16 cellular contexts compared by ENCODE assay signal in genomic region chr10:63105811-63106755, GRCh38. TPM values are rescaled to one million over a fixed set of nuclear protein-coding genes. Genes with fewer than 3 reads are reported as not detected.
DNase-seq lines count a peak whose midpoint lies in the region; ATAC-seq and TF ChIP-seq lines count a peak whose summit lies in the region.
"Had no signal": no experiment of that assay in that cellular context is flagged by ENCODE, and none has a peak within 500 bp of the region (broad histone marks: within the 10 kb centered on the region; RNA-seq: fewer than 3 reads in every experiment).

No MANE protein-coding gene starts in this region.

- TF ChIP-seq CTCF in right lobe of liver (IDR thresholded peaks at IDR 0.05), result no peak

- no peaks in the 10 kb centered on the region for H3K27me3 ChIP-seq in ACC112 (ENCODE audit: insufficient read depth, low read length)
- no peaks in the 10 kb centered on the region for H3K27me3 ChIP-seq in right lobe of liver
- H3K27me3 ChIP-seq: upper lobe of left lung had no signal

- no peaks in the 10 kb centered on the region for H3K9me3 Mint-ChIP-seq in stimulated activated naive CD8-positive, alpha-beta T cell treated with anti-CD3 and anti-CD28 coated beads, Interleukin-15, amount 100 ng/mL, for 72 hours
- H3K9me3 Mint-ChIP-seq: activated T-helper 1 cell treated with anti-CD3 and anti-CD28 coated beads, Interleukin-12 subunit alpha, Interleukin-12 subunit beta, Interleukin-2, Interleukin-4 antibody, amounts not matched to agents 30 ng/mL and 10 ng/mL and 1 ng/mL, durations not matched to agents 14 hours and 24 hours and 36 hours had no signal

- no peaks in the 10 kb centered on the region for H3K9me3 ChIP-seq in right lobe of liver
- H3K9me3 ChIP-seq: upper lobe of left lung had no signal

- H3K27me3 Mint-ChIP-seq in stimulated activated naive CD8-positive, alpha-beta T cell treated with anti-CD3 and anti-CD28 coated beads, Interleukin-15, amount 100 ng/mL, for 72 hours, result peaks cover 43% of the 10 kb centered on the region

- DNase-seq in RPMI7951 (ENCODE audit: low read depth), result peak; percentile 76
- peak; percentile 74 for DNase-seq in medulla oblongata (ENCODE audit: extremely low spot score)
- DNase-seq in stimulated activated naive CD8-positive, alpha-beta T cell treated with anti-CD3 and anti-CD28 coated beads, Interleukin-15, amount 100 ng/mL, for 72 hours, result no peak
- DNase-seq in NCI-H1694 treated with DMSO at 0.1 percent for 48 hours (lab: John Stamatoyannopoulos, UW), result no peak
- DNase-seq in right lobe of liver, result no peak
- no peak for DNase-seq in occipital lobe (lab: John Stamatoyannopoulos, UW)
- DNase-seq: ACHN; effector CD8-positive, alpha-beta T cell; KBM-7; NCI-H526 treated with DMSO at 0.1 percent for 48 hours; stimulated activated CD4-positive, alpha-beta T cell treated with anti-CD3 and anti-CD28 coated beads, Interleukin-4, amount 100 ng/mL, for 24 hours; upper lobe of left lung had no signal

- intact Hi-C loops in right lobe of liver (cut with DNase I), result no loop called here

- H3K27ac Mint-ChIP-seq in stimulated activated naive CD8-positive, alpha-beta T cell treated with anti-CD3 and anti-CD28 coated beads, Interleukin-15, amount 100 ng/mL, for 72 hours, result no peak overlapping the region
- H3K27ac Mint-ChIP-seq: activated T-helper 1 cell treated with anti-CD3 and anti-CD28 coated beads, Interleukin-12 subunit alpha, Interleukin-12 subunit beta, Interleukin-2, Interleukin-4 antibody, amounts not matched to agents 30 ng/mL and 10 ng/mL and 1 ng/mL, durations not matched to agents 14 hours and 24 hours and 36 hours; mesothelial cell of epicardium had no signal

- H3K4me1 ChIP-seq in ACC112 (ENCODE audit: control insufficient read depth, insufficient read depth, low read length, unreplicated experiment) (peaks cover 20% of the 10 kb centered on the region), right lobe of liver (no peaks in the 10 kb centered on the region)
- H3K4me1 ChIP-seq: upper lobe of left lung had no signal

- peak overlapping the region; percentile 60 for H3K4me3 ChIP-seq in ACC112 (ENCODE audit: low read depth, low read length)
- no peak overlapping the region for H3K4me3 ChIP-seq in right lobe of liver
- H3K4me3 ChIP-seq: upper lobe of left lung had no signal

- WGBS in right lobe of liver (ENCODE audit: insufficient coverage, low coverage, low lambda C conversion rate, missing lambda C conversion rate), result 65% methylated on average over 10 of the region's 11 CpGs

- H3K79me2 ChIP-seq in ACC112 (ENCODE audit: control insufficient read depth, insufficient read depth, low read length, unreplicated experiment), result no peaks in the 10 kb centered on the region

- H3K4me3 Mint-ChIP-seq in stimulated activated naive CD8-positive, alpha-beta T cell treated with anti-CD3 and anti-CD28 coated beads, Interleukin-15, amount 100 ng/mL, for 72 hours, result no peak overlapping the region
- H3K4me3 Mint-ChIP-seq: activated T-helper 1 cell treated with anti-CD3 and anti-CD28 coated beads, Interleukin-12 subunit alpha, Interleukin-12 subunit beta, Interleukin-2, Interleukin-4 antibody, amounts not matched to agents 30 ng/mL and 10 ng/mL and 1 ng/mL, durations not matched to agents 14 hours and 24 hours and 36 hours; mesothelial cell of epicardium had no signal

- H3K4me1 Mint-ChIP-seq in stimulated activated naive CD8-positive, alpha-beta T cell treated with anti-CD3 and anti-CD28 coated beads, Interleukin-15, amount 100 ng/mL, for 72 hours, result peaks cover 6% of the 10 kb centered on the region
- H3K4me1 Mint-ChIP-seq: mesothelial cell of epicardium had no signal

- no peak for TF ChIP-seq POLR2A in right lobe of liver (IDR thresholded peaks at IDR 0.05)

- H3K27ac ChIP-seq in ACC112 (ENCODE audit: low read depth, low read length) (peak overlapping the region; percentile 79), right lobe of liver (no peak overlapping the region)
- H3K27ac ChIP-seq: upper lobe of left lung had no signal

- peak; percentile 53 for ATAC-seq in esophagus mucosa
- no peak for ATAC-seq in stimulated activated naive CD8-positive, alpha-beta T cell treated with anti-CD3 and anti-CD28 coated beads, Interleukin-15, amount 100 ng/mL, for 72 hours
- ATAC-seq in right lobe of liver, result no peak

- peak overlapping the region; percentile 58 for H2AFZ ChIP-seq in ACC112 (ENCODE audit: low read length, unreplicated experiment)

- H3K36me3 ChIP-seq in ACC112 (ENCODE audit: insufficient read depth, low read length) (no peaks in the 10 kb centered on the region), right lobe of liver (no peaks in the 10 kb centered on the region)
- H3K36me3 ChIP-seq: upper lobe of left lung had no signal

RNA-seq across cellular contexts. Expression of gene NRBF2, which starts 27.0 kb away (rescaled TPM):
- 18.0 and 25.6 TPM in 2 replicates for total RNA-seq in RPMI7951 (2014; rRNA removed; shearing (Covaris generic))
- total RNA-seq in esophagus mucosa (17.3 TPM), right lobe of liver (10 to 100 TPM; 15.9 to 32.3 (median 22.8) TPM), occipital lobe (15.9 TPM)

Comparison
In these comparisons a context has a peak if more than half of its experiments do, and no peak if none do; other contexts are left out.
1. DNase-seq: peak in RPMI7951 (single experiment) and medulla oblongata (single experiment); none in stimulated activated naive CD8-positive, alpha-beta T cell treated with anti-CD3 and anti-CD28 coated beads, Interleukin-15, amount 100 ng/mL, for 72 hours (0 of 2), NCI-H1694 treated with DMSO at 0.1 percent for 48 hours (single experiment), right lobe of liver (0 of 3) and occipital lobe (single experiment).